Comparison of ENCODE assay signal across 30 cellular contexts in genomic region chr3:68858549-68858948, GRCh38.
A peak's percentile ranks its signal among the peaks of the same experiment; 100 is the strongest.
DNase-seq lines count a peak whose midpoint lies in the region; ATAC-seq, FAIRE-seq and TF ChIP-seq lines count a peak whose summit lies in the region.
"Had no signal": no experiment of that assay in that cellular context is flagged by ENCODE, and none has a peak within 500 bp of the region (broad histone marks: within the 10 kb centered on the region; RNA-seq: fewer than 3 reads in every experiment).

No MANE protein-coding gene starts in this region.

- H3K79me2 ChIP-seq in K562 (ENCODE audit: control insufficient read depth, insufficient read depth, low read length) (no peaks in the 10 kb centered on the region), H1 (ENCODE audit: control insufficient read depth in 1 of 2, insufficient read depth in 2 of 2, low read length in 2 of 2) (no peaks in the 10 kb centered on the region)

- H3K79me1 ChIP-seq in H1 (ENCODE audit: low read depth, low read length) = no peaks in the 10 kb centered on the region

- no TSS peak for BruUV-seq in K562 (replicated peaks; lab: Mats Ljungman, UMichigan)

- H3K18ac ChIP-seq in H1 (ENCODE audit: extremely low read depth, low read length) = no peak overlapping the region

- no peak overlapping the region for H4K91ac ChIP-seq in H1 (replicated peaks; ENCODE audit: insufficient read length, low read length)

- H3K9ac ChIP-seq in K562 (ENCODE audit: insufficient read depth in 1 of 2, low read depth in 2 of 2, low read length in 2 of 2) = no peak overlapping the region
- no peak overlapping the region for H3K9ac ChIP-seq in H1 (replicated peaks in 1 of 4; ENCODE audit: extremely low read depth in 1 of 4, low read depth in 3 of 4, low read length in 3 of 4)
- H3K9ac ChIP-seq: BLaER1; BLaER1 treated with 17β-estradiol and CSF1 and Interleukin-3, amounts not matched to agents 10 nM and 100 nM had no signal

- H3K9me1 ChIP-seq in K562 (ENCODE audit: control insufficient read depth, insufficient read depth, low read length) = no peaks in the 10 kb centered on the region

- no peak overlapping the region for H2BK12ac ChIP-seq in H1 (ENCODE audit: low read depth, low read length)

- no peak for TF ChIP-seq POLR2A in K562 (conservative IDR thresholded peaks at IDR 0.05)
- no peak for TF ChIP-seq POLR2A in H1 (IDR thresholded peaks at IDR 0.05; ENCODE audit: control extremely low read depth in 1 of 2, low read depth in 2 of 2, low read length in 2 of 2)

- no peak overlapping the region for H3K14ac ChIP-seq in H1 (ENCODE audit: insufficient read length)

- POLR2A ChIA-PET in K562 (lab: Yijun Ruan, JAX) = no interaction called here
- POLR2A ChIA-PET in H1 (lab: Charles Lee; ENCODE audit: partially characterized antibody) = no interaction called here

- H2BK120ac ChIP-seq in H1 (replicated peaks; ENCODE audit: low read depth, low read length) = no peak overlapping the region

- CTCF ChIA-PET in K562 (lab: Yijun Ruan, JAX; ENCODE audit: low intra/inter-chr PET ratio) (no interaction called here), H1 (lab: Charles Lee; ENCODE audit: partially characterized antibody) (interaction anchor here (0.7 to 1.9 kb wide), 2 partner anchors 36 to 384 kb away, joined by 3 to 6 read pairs; no protein-coding TSS in a partner anchor)

- H4K20me1 ChIP-seq in K562 (replicated peaks; ENCODE audit: control insufficient read depth, insufficient read depth, low read length) = no peaks in the 10 kb centered on the region
- H4K20me1 ChIP-seq in H1 (replicated peaks in 1 of 2; ENCODE audit: control insufficient read depth in 1 of 2, insufficient read depth in 2 of 2, low read length in 2 of 2) = no peaks in the 10 kb centered on the region
- H4K20me1 ChIP-seq: BLaER1; BLaER1 treated with 17β-estradiol and CSF1 and Interleukin-3, amounts not matched to agents 10 nM and 100 nM had no signal

- 0% methylated on average over 3 of the region's 3 CpGs for WGBS in K562 (ENCODE audit: insufficient coverage, low coverage, missing lambda C conversion rate)
- WGBS in H1 (ENCODE audit: extremely low coverage in 1 of 2, insufficient coverage in 1 of 2, insufficient read length in 1 of 2, insufficient replicate concordance in 2 of 2, low coverage in 1 of 2, low lambda C conversion rate in 2 of 2, missing lambda C conversion rate in 1 of 2), 2 experiments = 83% methylated on average over 3 of the region's 3 CpGs; no CpG with 5 or more reads in 1 of the 2 experiments

- no peaks in the 10 kb centered on the region for H3K23me2 ChIP-seq in H1 (ENCODE audit: low read depth, low read length)

- H2AK5ac ChIP-seq in H1 (ENCODE audit: low read depth, low read length) = no peak overlapping the region

- FAIRE-seq in K562 (lab: Jason Lieb, UNC) = no peak
- no peak for FAIRE-seq in H1 (lab: Jason Lieb, UNC)
- FAIRE-seq: A204.1, A549, D721Med had no signal

- H2BK15ac ChIP-seq in H1 (ENCODE audit: low read length) = no peak overlapping the region

- intact Hi-C loops in K562 (cut with micrococcal nuclease) = no loop called here

- in situ Hi-C loops in K562 (cut with MboI) = no loop called here

- H3K9me3 ChIP-seq in K562 (replicated peaks; ENCODE audit: control insufficient read depth, insufficient read depth, low read depth, low read length) (no peaks in the 10 kb centered on the region), H1 (ENCODE audit: insufficient read depth in 2 of 2, low read depth in 1 of 2, low read length in 1 of 2) (peaks cover 3 to 4% of the 10 kb centered on the region in 2 experiments; a peak in 2 of 4 replicates)
- H3K9me3 ChIP-seq: A549, BE2C, BLaER1, Caco-2 had no signal

- no peak overlapping the region for H4K5ac ChIP-seq in H1 (ENCODE audit: insufficient read length, low read depth, low read length)

- TF ChIP-seq RAD21 in K562 (CRISPR knock-in tag; conservative IDR thresholded peaks at IDR 0.05 in 1 of 2, IDR thresholded peaks at IDR 0.05 in 1 of 2) (no peak), H1 (IDR thresholded peaks at IDR 0.05 in 1 of 2, conservative IDR thresholded peaks at IDR 0.05 in 1 of 2; ENCODE audit: low read depth in 2 of 2, low read length in 2 of 2) (no peak)

- no peak overlapping the region for H4K8ac ChIP-seq in H1 (ENCODE audit: extremely low read depth, insufficient read depth, low read length)

- no peak overlapping the region for H3K4me2 ChIP-seq in K562 (ENCODE audit: insufficient read depth, low read length)
- no peak overlapping the region for H3K4me2 ChIP-seq in H1 (ENCODE audit: insufficient read depth in 1 of 2, low read depth in 2 of 2, low read length in 2 of 2)
- H3K4me2 ChIP-seq: A549; BLaER1; BLaER1 treated with 17β-estradiol and CSF1 and Interleukin-3, amounts not matched to agents 10 nM and 100 nM had no signal

- no peaks in the 10 kb centered on the region for H3K4me1 ChIP-seq in K562 (replicated peaks in 1 of 2; ENCODE audit: control insufficient read depth in 2 of 2, insufficient read depth in 2 of 2, low read length in 2 of 2)
- H3K4me1 ChIP-seq in H1 (replicated peaks in 1 of 4; ENCODE audit: control insufficient read depth in 3 of 4, insufficient read depth in 4 of 4, low read length in 3 of 4) = peaks cover 0 to 3% (median 0%) of the 10 kb centered on the region in 4 experiments; a peak in 1 of 7 replicates
- H3K4me1 ChIP-seq: A549; BE2C; BLaER1; BLaER1 treated with 17β-estradiol and CSF1 and Interleukin-3, amounts not matched to agents 10 nM and 100 nM; Caco-2 had no signal

- H2BK5ac ChIP-seq in H1 (ENCODE audit: low read depth, low read length) = no peak overlapping the region

- no peak for DNase-seq in K562 (ENCODE audit: extremely low read depth in 1 of 4, low spot score in 3 of 4)
- DNase-seq in H1 (ENCODE audit: low read depth in 1 of 2, low spot score in 2 of 2) = no peak
- DNase-seq in C1 segment of cervical spinal cord (lab: John Stamatoyannopoulos, UW) = no peak
- DNase-seq: 8988T; ACHN; AML-193; BE2C; Caco-2; Calu3; CD4-positive, alpha-beta memory T cell; CD4-positive, alpha-beta T cell; CD4-positive, CD25-positive, alpha-beta regulatory T cell; CD8-positive, alpha-beta memory T cell; CD8-positive, alpha-beta T cell; COR-L47; DMS 273 treated with DMSO at 0.1 percent for 48 hours; DMS153; DMS53; DMS79; DMS79 treated with DMSO at 0.1 percent for 48 hours; DND-41; EL had no signal

- no peak overlapping the region for H2BK20ac ChIP-seq in H1 (ENCODE audit: low read length)

- H3K36me3 ChIP-seq in K562 (ENCODE audit: control insufficient read depth, insufficient read depth, low read length) (no peaks in the 10 kb centered on the region), H1 (ENCODE audit: control insufficient read depth in 2 of 4, insufficient read depth in 4 of 4, low read length in 3 of 4) (no peaks in the 10 kb centered on the region)
- H3K36me3 ChIP-seq: BE2C; BLaER1; BLaER1 treated with 17β-estradiol and CSF1 and Interleukin-3, amounts not matched to agents 10 nM and 100 nM had no signal

- TF ChIP-seq EP300 in K562 (IDR thresholded peaks at IDR 0.05; ENCODE audit: low read length) (no peak), H1 (IDR thresholded peaks at IDR 0.05; ENCODE audit: borderline replicate concordance in 1 of 2, low read depth in 2 of 2, low read length in 2 of 2) (no peak)

- no peak overlapping the region for H3K4ac ChIP-seq in H1 (replicated peaks; ENCODE audit: insufficient read length, low read depth, low read length)

- TF ChIP-seq CTCF in K562 (IDR thresholded peaks at IDR 0.05 in 2 of 3, conservative IDR thresholded peaks at IDR 0.05 in 1 of 3; ENCODE audit: insufficient read depth in 2 of 3, low read depth in 1 of 3, low read length in 3 of 3) (no peak), H1 (IDR thresholded peaks at IDR 0.05; ENCODE audit: control extremely low read depth in 1 of 3, insufficient read depth in 1 of 3, low read depth in 1 of 3, low read length in 3 of 3) (no peak)

- H3K4me3 ChIP-seq in K562 = no peak overlapping the region
- H3K4me3 ChIP-seq in H1 (ENCODE audit: extremely low read depth in 1 of 4, insufficient read depth in 2 of 4, low read depth in 3 of 4, low read length in 4 of 4) = no peak overlapping the region
- H3K4me3 ChIP-seq: A549; BLaER1; BLaER1 treated with 17β-estradiol and CSF1 and Interleukin-3, amounts not matched to agents 10 nM and 100 nM had no signal

- no peak overlapping the region for H2AFZ ChIP-seq in K562 (ENCODE audit: low read depth, low read length)
- no peak overlapping the region for H2AFZ ChIP-seq in H1 (ENCODE audit: low read length)

- ATAC-seq in K562 (no peak), GM18517 (IDR thresholded peaks at IDR 0.05; ENCODE audit: unreplicated experiment) (no peak)
- ATAC-seq: A549; CD8-positive, alpha-beta T cell had no signal

- no peak overlapping the region for H3K23ac ChIP-seq in H1 (ENCODE audit: insufficient read length)

- H3K27ac ChIP-seq in K562 (ENCODE audit: extremely low read depth, low read depth, low read length) (no peak overlapping the region), H1 (ENCODE audit: low read depth, low read length) (no peak overlapping the region)
- H3K27ac ChIP-seq: 22Rv1; A549; BLaER1; BLaER1 treated with 17β-estradiol and CSF1 and Interleukin-3, amounts not matched to agents 10 nM and 100 nM; C4-2B had no signal

- H3K27me3 ChIP-seq in K562 (ENCODE audit: control insufficient read depth in 2 of 2, insufficient read depth in 2 of 2, low read length in 2 of 2) = no peaks in the 10 kb centered on the region
- no peaks in the 10 kb centered on the region for H3K27me3 ChIP-seq in H1 (replicated peaks in 1 of 4; ENCODE audit: control insufficient read depth in 3 of 4, extremely low read depth in 1 of 4, insufficient read depth in 3 of 4, low read length in 3 of 4)
- H3K27me3 ChIP-seq: BLaER1; BLaER1 treated with 17β-estradiol and CSF1 and Interleukin-3, amounts not matched to agents 10 nM and 100 nM had no signal

- H3K56ac ChIP-seq in H1 (replicated peaks; ENCODE audit: insufficient read length, low read depth, low read length) = no peak overlapping the region

TF ChIP-seq in K562, 482 proteins besides CTCF, POLR2A, EP300 and RAD21 (continues in another document):
- peak; percentile 57 for TF ChIP-seq RBM25 (IDR thresholded peaks at IDR 0.05; ENCODE audit: low read depth, low read length, severe bottlenecking)

TF ChIP-seq in H1, 55 proteins besides CTCF, POLR2A, EP300 and RAD21:
- TF ChIP-seq KDM1A (IDR thresholded peaks at IDR 0.05; ENCODE audit: borderline replicate concordance, low read length) (peak; percentile 78), EGR1 (IDR thresholded peaks at IDR 0.05; ENCODE audit: borderline replicate concordance, low read depth, low read length) (no peak), KDM5A (IDR thresholded peaks at IDR 0.05; ENCODE audit: low read length) (no peak), JUN (IDR thresholded peaks at IDR 0.05; ENCODE audit: low read depth, low read length) (no peak)

Comparison
In these comparisons a context has a peak if more than half of its experiments do, and no peak if none do; other contexts are left out.
1. Of the 49 proteins assayed by ChIP-seq in both K562 and H1: peak only in K562: none; only in H1: KDM1A; in both: none; in neither: 48.